Comparison of ENCODE assay signal across 32 cellular contexts in the genomic region with DNA sequence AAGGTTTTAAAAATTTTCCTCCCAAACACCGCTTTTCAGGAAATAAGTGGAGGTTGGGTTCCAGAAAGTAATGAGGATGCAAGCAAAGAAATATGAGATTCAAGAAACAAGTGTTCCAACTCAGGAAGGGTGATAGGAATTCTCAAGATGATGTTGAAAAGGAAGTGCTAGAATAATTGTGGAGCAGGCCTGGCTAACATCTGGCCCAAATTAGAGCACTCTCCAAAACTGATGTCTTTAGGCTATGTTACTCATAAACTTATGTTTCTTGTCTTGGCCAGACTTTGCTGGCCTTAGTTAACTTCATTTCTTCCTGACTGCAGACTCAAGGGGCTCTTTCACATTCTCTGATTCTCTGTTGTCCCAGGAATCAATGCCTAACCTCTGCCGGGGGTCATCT.
A peak's percentile ranks its signal among the peaks of the same experiment; 100 is the strongest.
DNase-seq lines count a peak whose midpoint lies in the region; ATAC-seq and TF ChIP-seq lines count a peak whose summit lies in the region.
"Had no signal": no experiment of that assay in that cellular context is flagged by ENCODE, and none has a peak within 500 bp of the region (broad histone marks: within the 10 kb centered on the region; RNA-seq: fewer than 3 reads in every experiment).

No MANE protein-coding gene starts in this region.

- peaks cover 5% of the 10 kb centered on the region for H3K36me3 Mint-ChIP-seq in osteocyte (ENCODE audit: unreplicated experiment)
- H3K36me3 Mint-ChIP-seq in CD4-positive, alpha-beta memory T cell, result no peaks in the 10 kb centered on the region
- H3K36me3 Mint-ChIP-seq: activated naive CD8-positive, alpha-beta T cell treated with anti-CD3 and anti-CD28 coated beads, Interleukin-2, amount 10 ng/mL, durations not matched to agents 7 days and 5 days; CD4-positive, CD25-positive, alpha-beta regulatory T cell; immature natural killer cell; natural killer cell treated with Interleukin-12 subunit alpha and Interleukin-12 subunit beta and Interleukin-15 and Interleukin-18, amount 100 ng/mL, for 72 hours had no signal

- H3K4me1 Mint-ChIP-seq in osteocyte (ENCODE audit: unreplicated experiment), result peaks cover 12% of the 10 kb centered on the region
- H3K4me1 Mint-ChIP-seq in CD4-positive, alpha-beta memory T cell, result no peaks in the 10 kb centered on the region
- H3K4me1 Mint-ChIP-seq: activated naive CD8-positive, alpha-beta T cell treated with anti-CD3 and anti-CD28 coated beads, Interleukin-2, amount 10 ng/mL, durations not matched to agents 7 days and 5 days; CD4-positive, CD25-positive, alpha-beta regulatory T cell; immature natural killer cell had no signal

- H3K4me3 Mint-ChIP-seq in osteocyte (ENCODE audit: unreplicated experiment), result no peak overlapping the region
- H3K4me3 Mint-ChIP-seq in CD4-positive, alpha-beta memory T cell, result no peak overlapping the region
- H3K4me3 Mint-ChIP-seq: activated naive CD8-positive, alpha-beta T cell treated with anti-CD3 and anti-CD28 coated beads, Interleukin-2, amount 10 ng/mL, durations not matched to agents 7 days and 5 days; CD4-positive, CD25-positive, alpha-beta regulatory T cell; immature natural killer cell; natural killer cell treated with Interleukin-12 subunit alpha and Interleukin-12 subunit beta and Interleukin-15 and Interleukin-18, amount 100 ng/mL, for 72 hours had no signal

- CTCF ChIA-PET in CD4-positive, alpha-beta memory T cell (lab: Charles Lee; ENCODE audit: partially characterized antibody), result no interaction called here

- no peak overlapping the region for H3K27ac ChIP-seq in CD4-positive, alpha-beta memory T cell (ENCODE audit: low read depth, low read length)
- H3K27ac ChIP-seq: cardiac muscle cell, coronary artery, ovary had no signal

- H3K9me3 ChIP-seq in CD4-positive, alpha-beta memory T cell (ENCODE audit: control insufficient read depth in 1 of 2, low read length in 2 of 2), result no peaks in the 10 kb centered on the region
- H3K9me3 ChIP-seq: mucosa of descending colon, ovary had no signal

- peak; percentile 76 for DNase-seq in EL
- DNase-seq in fibroblast of mammary gland (ENCODE audit: low read depth), result peak; percentile 83
- no peak for DNase-seq in osteocyte (ENCODE audit: extremely low spot score, unreplicated experiment)
- no peak for DNase-seq in CD4-positive, alpha-beta memory T cell
- DNase-seq in NCI-H2227 treated with DMSO at 0.1 percent for 48 hours (lab: John Stamatoyannopoulos, UW), result no peak
- DNase-seq in NCI-H748 treated with DMSO at 0.1 percent for 48 hours (lab: John Stamatoyannopoulos, UW), result no peak
- DNase-seq: activated CD4-positive, alpha-beta T cell treated with anti-CD3 and anti-CD28 coated beads for 48 hours; activated CD8-positive, alpha-beta memory T cell treated with anti-CD3 and anti-CD28 coated beads for 24 hours; activated gamma-delta T cell; activated naive CD8-positive, alpha-beta T cell treated with anti-CD3 and anti-CD28 coated beads, Interleukin-2, amount 10 ng/mL, durations not matched to agents 7 days and 5 days; activated T-cell treated with anti-CD3 and anti-CD28 coated beads for 4 hours; CD4-positive, CD25-positive, alpha-beta regulatory T cell; erythroblast; immature natural killer cell; left cardiac atrium; mucosa of descending colon; MV-4-11; NCI-H1436; NCI-H2081 treated with DMSO at 0.1 percent for 48 hours; NCI-H345; ovary; SHP77 treated with DMSO at 0.1 percent for 48 hours; stimulated activated CD4-positive, alpha-beta T cell treated with anti-CD3 and anti-CD28 coated beads, Interleukin-4, amount 100 ng/mL, for 4 hours; trophoblast cell had no signal

- intact Hi-C loops in CD4-positive, alpha-beta memory T cell (cut with micrococcal nuclease), result no loop called here

- peak overlapping the region; percentile 8 for H3K27ac Mint-ChIP-seq in osteocyte (ENCODE audit: unreplicated experiment)
- no peak overlapping the region for H3K27ac Mint-ChIP-seq in CD4-positive, alpha-beta memory T cell
- H3K27ac Mint-ChIP-seq: activated naive CD8-positive, alpha-beta T cell treated with anti-CD3 and anti-CD28 coated beads, Interleukin-2, amount 10 ng/mL, durations not matched to agents 7 days and 5 days; CD4-positive, CD25-positive, alpha-beta regulatory T cell; immature natural killer cell; natural killer cell treated with Interleukin-12 subunit alpha and Interleukin-12 subunit beta and Interleukin-15 and Interleukin-18, amount 100 ng/mL, for 72 hours had no signal

- no peak for ATAC-seq in GM21576 (IDR thresholded peaks at IDR 0.05; ENCODE audit: unreplicated experiment)
- ATAC-seq: HCT116; left cardiac atrium; mucosa of descending colon; natural killer cell treated with Interleukin-12 subunit alpha and Interleukin-12 subunit beta and Interleukin-15 and Interleukin-18, amount 100 ng/mL, for 72 hours; Panc1 had no signal

- TF ChIP-seq CTCF in fibroblast of mammary gland (conservative IDR thresholded peaks at IDR 0.05; ENCODE audit: control insufficient read depth, insufficient read depth, low read depth, low read length), result no peak
- TF ChIP-seq CTCF in osteocyte (IDR thresholded peaks at IDR 0.05), result no peak

- peaks cover 4% of the 10 kb centered on the region for H3K9me3 Mint-ChIP-seq in osteocyte (ENCODE audit: unreplicated experiment)
- H3K9me3 Mint-ChIP-seq in CD4-positive, alpha-beta memory T cell, result peaks cover 0 to 4% (median 0%) of the 10 kb centered on the region in 8 donors
- H3K9me3 Mint-ChIP-seq: activated naive CD8-positive, alpha-beta T cell treated with anti-CD3 and anti-CD28 coated beads, Interleukin-2, amount 10 ng/mL, durations not matched to agents 7 days and 5 days had no signal

- H3K36me3 ChIP-seq in CD4-positive, alpha-beta memory T cell (ENCODE audit: insufficient read depth, low read length), result no peaks in the 10 kb centered on the region
- H3K36me3 ChIP-seq: cardiac muscle cell, ovary had no signal

- POLR2A ChIA-PET in CD4-positive, alpha-beta memory T cell (lab: Charles Lee; ENCODE audit: partially characterized antibody), result no interaction called here

- no peaks in the 10 kb centered on the region for H3K27me3 ChIP-seq in CD4-positive, alpha-beta memory T cell (ENCODE audit: insufficient read depth, low read length)
- H3K27me3 ChIP-seq: cardiac muscle cell, ovary had no signal

- no peak overlapping the region for H3K4me3 ChIP-seq in fibroblast of mammary gland (ENCODE audit: control insufficient read depth, low read depth, low read length)
- no peak overlapping the region for H3K4me3 ChIP-seq in CD4-positive, alpha-beta memory T cell (ENCODE audit: low read length in 2 of 2)
- H3K4me3 ChIP-seq: cardiac muscle cell, coronary artery, lung, mucosa of descending colon, ovary had no signal

- no peaks in the 10 kb centered on the region for H3K4me1 ChIP-seq in CD4-positive, alpha-beta memory T cell (ENCODE audit: insufficient read depth, low read length)

- peaks cover 5% of the 10 kb centered on the region for H3K27me3 Mint-ChIP-seq in osteocyte (ENCODE audit: unreplicated experiment)
- peaks cover 0 to 2% of the 10 kb centered on the region in 2 donors for H3K27me3 Mint-ChIP-seq in CD4-positive, alpha-beta memory T cell
- H3K27me3 Mint-ChIP-seq: activated naive CD8-positive, alpha-beta T cell treated with anti-CD3 and anti-CD28 coated beads, Interleukin-2, amount 10 ng/mL, durations not matched to agents 7 days and 5 days; CD4-positive, CD25-positive, alpha-beta regulatory T cell; natural killer cell treated with Interleukin-12 subunit alpha and Interleukin-12 subunit beta and Interleukin-15 and Interleukin-18, amount 100 ng/mL, for 72 hours had no signal

TF ChIP-seq in PFSK-1, 5 proteins besides CTCF, POLR2A, EP300 and RAD21:
- TF ChIP-seq POLR2AphosphoS5 (IDR thresholded peaks at IDR 0.05; ENCODE audit: low read depth, low read length), result 0 out of 2 replicates have a peak, but pooled peaks have one; percentile 45
- TF ChIP-seq, protein P1, sequence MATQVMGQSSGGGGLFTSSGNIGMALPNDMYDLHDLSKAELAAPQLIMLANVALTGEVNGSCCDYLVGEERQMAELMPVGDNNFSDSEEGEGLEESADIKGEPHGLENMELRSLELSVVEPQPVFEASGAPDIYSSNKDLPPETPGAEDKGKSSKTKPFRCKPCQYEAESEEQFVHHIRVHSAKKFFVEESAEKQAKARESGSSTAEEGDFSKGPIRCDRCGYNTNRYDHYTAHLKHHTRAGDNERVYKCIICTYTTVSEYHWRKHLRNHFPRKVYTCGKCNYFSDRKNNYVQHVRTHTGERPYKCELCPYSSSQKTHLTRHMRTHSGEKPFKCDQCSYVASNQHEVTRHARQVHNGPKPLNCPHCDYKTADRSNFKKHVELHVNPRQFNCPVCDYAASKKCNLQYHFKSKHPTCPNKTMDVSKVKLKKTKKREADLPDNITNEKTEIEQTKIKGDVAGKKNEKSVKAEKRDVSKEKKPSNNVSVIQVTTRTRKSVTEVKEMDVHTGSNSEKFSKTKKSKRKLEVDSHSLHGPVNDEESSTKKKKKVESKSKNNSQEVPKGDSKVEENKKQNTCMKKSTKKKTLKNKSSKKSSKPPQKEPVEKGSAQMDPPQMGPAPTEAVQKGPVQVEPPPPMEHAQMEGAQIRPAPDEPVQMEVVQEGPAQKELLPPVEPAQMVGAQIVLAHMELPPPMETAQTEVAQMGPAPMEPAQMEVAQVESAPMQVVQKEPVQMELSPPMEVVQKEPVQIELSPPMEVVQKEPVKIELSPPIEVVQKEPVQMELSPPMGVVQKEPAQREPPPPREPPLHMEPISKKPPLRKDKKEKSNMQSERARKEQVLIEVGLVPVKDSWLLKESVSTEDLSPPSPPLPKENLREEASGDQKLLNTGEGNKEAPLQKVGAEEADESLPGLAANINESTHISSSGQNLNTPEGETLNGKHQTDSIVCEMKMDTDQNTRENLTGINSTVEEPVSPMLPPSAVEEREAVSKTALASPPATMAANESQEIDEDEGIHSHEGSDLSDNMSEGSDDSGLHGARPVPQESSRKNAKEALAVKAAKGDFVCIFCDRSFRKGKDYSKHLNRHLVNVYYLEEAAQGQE (IDR thresholded peaks at IDR 0.05; ENCODE audit: insufficient read depth in 1 of 2, low read depth in 2 of 2, low read length in 2 of 2), result peak in 1 of 2 experiments; percentile 42; a peak in 1 of 4 replicates
- TF ChIP-seq TAF1 (IDR thresholded peaks at IDR 0.05; ENCODE audit: borderline replicate concordance, insufficient read depth, low read length), result no peak
- no peak for TF ChIP-seq SIN3A (IDR thresholded peaks at IDR 0.05; ENCODE audit: borderline replicate concordance, insufficient read depth, low read length)
- TF ChIP-seq FOXP2 (optimal IDR thresholded peaks at IDR 0.05; ENCODE audit: borderline replicate concordance, extremely low read depth, extremely low read length, insufficient read depth), result no peak

Comparison
In these comparisons a context has a peak if more than half of its experiments do, and no peak if none do; other contexts are left out.
1. DNase-seq: peak in EL (single experiment) and fibroblast of mammary gland (single experiment); none in osteocyte (single experiment), CD4-positive, alpha-beta memory T cell (0 of 5), NCI-H2227 treated with DMSO at 0.1 percent for 48 hours (single experiment) and NCI-H748 treated with DMSO at 0.1 percent for 48 hours (single experiment).